ENCODE assay signal across 1 cellular context in genomic region chr10:22319559-22320558, GRCh38.
A peak's percentile ranks its signal among the peaks of the same experiment; 100 is the strongest.
TF ChIP-seq lines count a peak whose summit lies in the region.

No MANE protein-coding gene starts in this region.

TF ChIP-seq in K562, 482 proteins besides CTCF, POLR2A, EP300 and RAD21 (continues in another document):
- peak; percentile 75 to 82; a peak in 3 of 4 replicates for TF ChIP-seq MLLT1 (IDR thresholded peaks at IDR 0.05)
- no peak for TF ChIP-seq ATF7 (IDR thresholded peaks at IDR 0.05)
- TF ChIP-seq FOXK1 (CRISPR knock-in tag; IDR thresholded peaks at IDR 0.05; ENCODE audit: borderline replicate concordance) = no peak
- peak; percentile 33 to 68 for TF ChIP-seq AFF1 (IDR thresholded peaks at IDR 0.05; ENCODE audit: low read depth in 1 of 2, partially characterized antibody in 2 of 2)
- TF ChIP-seq TEAD1 (CRISPR knock-in tag; IDR thresholded peaks at IDR 0.05) = peak in 1 of 2 experiments; percentile 4; a peak in 1 of 4 replicates
- TF ChIP-seq HDAC1 (IDR thresholded peaks at IDR 0.05) = 0 out of 4 replicates have a peak, but pooled peaks of 1 of the 2 experiments have one; percentile 35
- no peak for TF ChIP-seq PYGO2 (tag; IDR thresholded peaks at IDR 0.05)
- TF ChIP-seq POLR2G (IDR thresholded peaks at IDR 0.05; ENCODE audit: low read depth, low read length) = peak; percentile 68; the same call in 1 of the 2 replicates
- no peak for TF ChIP-seq BDP1 (IDR thresholded peaks at IDR 0.05; ENCODE audit: insufficient read depth, insufficient read length)
- TF ChIP-seq ILF3 (IDR thresholded peaks at IDR 0.05; ENCODE audit: borderline replicate concordance) = no peak
- no peak for TF ChIP-seq CBX1 (IDR thresholded peaks at IDR 0.05; ENCODE audit: low read depth)
- TF ChIP-seq ZSCAN29 (IDR thresholded peaks at IDR 0.05) = peak; percentile 95
- 0 out of 2 replicates have a peak, but pooled peaks have one; percentile 17 for TF ChIP-seq ARID1B (IDR thresholded peaks at IDR 0.05)
- TF ChIP-seq HMBOX1 (IDR thresholded peaks at IDR 0.05) = peak; percentile 66
- peak; percentile 25; the same call in 1 of the 2 replicates for TF ChIP-seq EP400 (IDR thresholded peaks at IDR 0.05)
- peak; percentile 32; the same call in 1 of the 2 replicates for TF ChIP-seq TOE1 (IDR thresholded peaks at IDR 0.05; ENCODE audit: borderline replicate concordance)
- no peak for TF ChIP-seq TOE1 (CRISPR knock-in tag; IDR thresholded peaks at IDR 0.05; ENCODE audit: borderline replicate concordance, low read depth)
- TF ChIP-seq BCOR (IDR thresholded peaks at IDR 0.05) = peak; percentile 39; the same call in 1 of the 2 replicates
- no peak for TF ChIP-seq DIDO1 (tag; IDR thresholded peaks at IDR 0.05; ENCODE audit: low read depth)
- 0 out of 2 replicates have a peak, but pooled peaks have one; percentile 35 for TF ChIP-seq THRAP3 (IDR thresholded peaks at IDR 0.05; ENCODE audit: borderline replicate concordance)
- 0 out of 2 replicates have a peak, but pooled peaks have one; percentile 27 for TF ChIP-seq AFF4 (CRISPR knock-in tag; IDR thresholded peaks at IDR 0.05)
- TF ChIP-seq MNT (conservative IDR thresholded peaks at IDR 0.05) = 0 out of 4 replicates have a peak, but pooled peaks have one; percentile 9 to 31
- TF ChIP-seq JUNB (CRISPR knock-in tag; conservative IDR thresholded peaks at IDR 0.05) = no peak
- peak; percentile 39 for TF ChIP-seq ZFX (CRISPR knock-in tag; IDR thresholded peaks at IDR 0.05)
- 0 out of 2 replicates have a peak, but pooled peaks have one; percentile 4 for TF ChIP-seq TAL1 (IDR thresholded peaks at IDR 0.05)
- TF ChIP-seq PKNOX1 (IDR thresholded peaks at IDR 0.05) = peak; percentile 38; the same call in 1 of the 2 replicates
- 0 out of 2 replicates have a peak, but pooled peaks have one; percentile 38 for TF ChIP-seq ZNF175 (CRISPR knock-in tag; IDR thresholded peaks at IDR 0.05; ENCODE audit: low read depth)
- peak; percentile 81 for TF ChIP-seq CHD1 (IDR thresholded peaks at IDR 0.05; ENCODE audit: low read length)
- peak; percentile 29; the same call in 1 of the 2 replicates for TF ChIP-seq ZBTB40 (IDR thresholded peaks at IDR 0.05)
- TF ChIP-seq ZBTB40 (CRISPR knock-in tag; IDR thresholded peaks at IDR 0.05) = no peak
- peak; percentile 38 for TF ChIP-seq RBBP5 (IDR thresholded peaks at IDR 0.05; ENCODE audit: borderline replicate concordance, insufficient read depth, low read length, poor library complexity, severe bottlenecking)
